Comparison of ENCODE assay signal across 18 cellular contexts in the genomic region with DNA sequence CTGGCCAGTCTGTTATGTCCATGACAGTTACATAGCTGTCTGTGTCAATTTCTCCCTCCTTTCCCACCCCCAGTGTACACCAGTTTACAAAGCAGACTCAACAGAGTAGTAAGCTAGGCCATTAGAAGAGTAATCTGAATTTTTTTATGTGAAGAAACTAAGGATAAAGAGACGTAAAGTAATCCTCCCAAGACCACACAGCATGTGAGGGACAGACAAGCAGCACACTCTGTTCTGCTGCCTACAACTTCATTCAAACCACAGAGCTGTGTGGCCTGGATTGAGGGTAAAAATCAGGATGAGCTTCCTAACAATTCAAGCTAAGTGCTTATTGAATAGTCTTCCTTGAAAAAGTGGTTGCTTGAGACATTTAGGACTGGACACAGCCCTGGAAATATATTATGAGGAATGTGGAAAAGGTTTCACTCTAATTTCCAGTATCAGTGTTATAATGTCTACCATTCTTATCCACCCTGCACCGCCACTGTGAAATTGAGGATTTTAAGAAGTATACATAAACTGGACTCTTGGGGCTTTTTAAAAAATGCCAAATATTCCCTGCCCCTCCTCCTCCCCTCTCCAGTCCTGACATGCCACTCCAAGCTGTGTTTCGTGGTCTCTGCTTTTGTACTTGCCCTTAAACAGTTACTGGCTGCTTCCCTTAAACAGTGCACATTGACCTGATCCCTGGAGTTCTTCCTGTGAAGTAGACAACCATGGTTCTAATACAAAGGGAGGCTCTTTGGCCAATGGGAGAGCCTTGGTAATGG.
"Had no signal": no experiment of that assay in that cellular context is flagged by ENCODE, and none has a peak within 500 bp of the region (broad histone marks: within the 10 kb centered on the region; RNA-seq: fewer than 3 reads in every experiment).

No MANE protein-coding gene starts in this region.

- H3K4me1 ChIP-seq: lower lobe of right lung, pancreas, spleen had no signal

- H3K36me3 ChIP-seq: brain microvascular endothelial cell, gastrocnemius medialis, pancreas had no signal

- H3K27ac ChIP-seq: brain microvascular endothelial cell, epithelial cell of prostate, gastrocnemius medialis, heart left ventricle, lower lobe of right lung, pancreas, spleen had no signal

- H3K9me3 ChIP-seq: gastrocnemius medialis, heart left ventricle, lower lobe of right lung, pancreas, spleen had no signal

- DNase-seq: activated CD4-positive, CD25-positive, alpha-beta regulatory T cell treated with anti-CD3 and anti-CD28 coated beads, Interleukin-2, amount 50 U/mL, for 72 hours; activated CD8-positive, alpha-beta memory T cell treated with anti-CD3 and anti-CD28 coated beads, Interleukin-2, amount 10 ng/mL, durations not matched to agents 7 days and 5 days; activated effector memory CD4-positive, alpha-beta T cell treated with Interleukin-2 at 50 U/mL for 16 hours; activated naive CD4-positive, alpha-beta T cell treated with anti-CD3 and anti-CD28 coated beads, Interleukin-2, amount 50 U/mL, for 16 hours; activated T-cell treated with anti-CD3 and anti-CD28 coated beads, Interleukin-2, amount 50 U/mL, for 4 hours; amniotic stem cell; brain microvascular endothelial cell; cerebellar nuclear complex; dermis blood vessel endothelial cell; effector memory CD8-positive, alpha-beta T cell; gastrocnemius medialis; heart left ventricle; left colon; lower lobe of right lung; pancreas; spleen had no signal

- H3K27me3 ChIP-seq: brain microvascular endothelial cell, gastrocnemius medialis, heart left ventricle, pancreas, spleen had no signal

- ATAC-seq: activated CD8-positive, alpha-beta memory T cell treated with anti-CD3 and anti-CD28 coated beads, Interleukin-2, amount 10 ng/mL, durations not matched to agents 7 days and 5 days; activated T-cell treated with anti-CD3 and anti-CD28 coated beads, Interleukin-2, amount 50 U/mL, for 4 hours; effector memory CD8-positive, alpha-beta T cell; gastrocnemius medialis; heart left ventricle; left colon; lower lobe of right lung; pancreas; sciatic nerve had no signal

- H3K4me3 ChIP-seq: gastrocnemius medialis, heart left ventricle, lower lobe of right lung, pancreas, spleen had no signal
